In genomic region chr2:168130302-168130701, GRCh38 we compare ENCODE assay signal across 15 cellular contexts.
"Had no signal": no experiment of that assay in that cellular context is flagged by ENCODE, and none has a peak within 500 bp of the region (broad histone marks: within the 10 kb centered on the region; RNA-seq: fewer than 3 reads in every experiment).

No MANE protein-coding gene starts in this region.

- H3K9me3 Mint-ChIP-seq: activated CD4-positive, alpha-beta memory T cell treated with anti-CD3 and anti-CD28 coated beads for 36 hours; stimulated activated memory B cell treated with anti-CD40 and anti-IgM and Interleukin-4, amounts not matched to agents 10 μg/mL and 1 μg/mL and 100 μg/mL, for 72 hours had no signal

- H3K4me1 Mint-ChIP-seq: stimulated activated memory B cell treated with anti-CD40 and anti-IgM and Interleukin-4, amounts not matched to agents 10 μg/mL and 1 μg/mL and 100 μg/mL, for 72 hours had no signal

- H3K9me3 ChIP-seq: ascending aorta, gastrocnemius medialis, tibial nerve had no signal

- H3K27me3 Mint-ChIP-seq: activated CD4-positive, alpha-beta memory T cell treated with anti-CD3 and anti-CD28 coated beads for 36 hours; stimulated activated memory B cell treated with anti-CD40 and anti-IgM and Interleukin-4, amounts not matched to agents 10 μg/mL and 1 μg/mL and 100 μg/mL, for 72 hours had no signal

- H3K27me3 ChIP-seq: ascending aorta, gastrocnemius medialis, tibial nerve had no signal

- H3K27ac Mint-ChIP-seq: activated CD4-positive, alpha-beta memory T cell treated with anti-CD3 and anti-CD28 coated beads for 36 hours; stimulated activated memory B cell treated with anti-CD40 and anti-IgM and Interleukin-4, amounts not matched to agents 10 μg/mL and 1 μg/mL and 100 μg/mL, for 72 hours had no signal

- H3K4me1 ChIP-seq: ascending aorta had no signal

- H3K36me3 ChIP-seq: gastrocnemius medialis had no signal

- H3K27ac ChIP-seq: ascending aorta, epithelial cell of prostate, gastrocnemius medialis, tibial nerve had no signal

- DNase-seq: activated CD4-positive, alpha-beta memory T cell treated with anti-CD3 and anti-CD28 coated beads for 36 hours; activated CD4-positive, CD25-positive, alpha-beta regulatory T cell treated with anti-CD3 and anti-CD28 coated beads, Interleukin-2, amount 50 U/mL, for 72 hours; activated naive CD4-positive, alpha-beta T cell; activated T-cell treated with anti-CD3 and anti-CD28 coated beads, Interleukin-2, amount 50 U/mL, for 48 hours; caudate nucleus; cortex of kidney; effector memory CD4-positive, alpha-beta T cell; gastrocnemius medialis; kidney; posterior cingulate gyrus; T-helper 2 cell had no signal

- ATAC-seq: gastrocnemius medialis; stimulated activated memory B cell treated with anti-CD40 and anti-IgM and Interleukin-4, amounts not matched to agents 10 μg/mL and 1 μg/mL and 100 μg/mL, for 72 hours had no signal

- H3K4me3 ChIP-seq: ascending aorta, gastrocnemius medialis, tibial nerve had no signal

- H3K4me3 Mint-ChIP-seq: activated CD4-positive, alpha-beta memory T cell treated with anti-CD3 and anti-CD28 coated beads for 36 hours; stimulated activated memory B cell treated with anti-CD40 and anti-IgM and Interleukin-4, amounts not matched to agents 10 μg/mL and 1 μg/mL and 100 μg/mL, for 72 hours had no signal
